8 cellular contexts compared by ENCODE assay signal in the genomic region with DNA sequence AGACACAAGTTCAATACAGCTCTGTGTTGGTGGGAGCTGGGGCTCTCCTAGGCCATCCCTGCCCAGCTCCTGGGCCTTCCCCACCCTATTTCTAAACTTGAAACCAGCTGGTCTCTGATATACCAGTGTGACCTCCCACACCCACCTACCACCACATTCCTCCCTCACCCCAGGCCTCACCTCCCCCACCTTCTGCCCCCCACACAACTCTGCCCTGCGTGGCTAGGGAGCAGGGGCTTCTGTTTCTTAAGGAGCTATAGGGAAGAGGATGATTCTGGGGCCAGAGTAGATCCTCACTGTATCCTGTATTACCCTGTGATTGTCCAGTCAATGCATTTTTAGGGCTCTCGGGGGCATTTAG. TPM values are rescaled to one million over a fixed set of nuclear protein-coding genes. Genes with fewer than 3 reads are reported as not detected.
DNase-seq lines count a peak whose midpoint lies in the region; ATAC-seq and TF ChIP-seq lines count a peak whose summit lies in the region.

No MANE protein-coding gene starts in this region.

- H3K4me3 ChIP-seq in adipocyte (ENCODE audit: low read length): peak overlapping the region; percentile 54
- H3K4me3 ChIP-seq in lower lobe of right lung: peak overlapping the region; percentile 23

- no peaks in the 10 kb centered on the region for H3K9me3 Mint-ChIP-seq in activated T-cell treated with anti-CD3 and anti-CD28 coated beads, Interleukin-2, amount 50 U/mL, for 72 hours
- no peaks in the 10 kb centered on the region for H3K9me3 Mint-ChIP-seq in type B pancreatic cell

- peaks cover 30% of the 10 kb centered on the region for H3K27me3 Mint-ChIP-seq in activated T-cell treated with anti-CD3 and anti-CD28 coated beads, Interleukin-2, amount 50 U/mL, for 72 hours (ENCODE audit: low read depth)
- H3K27me3 Mint-ChIP-seq in type B pancreatic cell: peaks cover 43% of the 10 kb centered on the region

- no peak for DNase-seq in activated T-cell treated with anti-CD3 and anti-CD28 coated beads, Interleukin-2, amount 50 U/mL, for 72 hours
- DNase-seq in activated T-cell treated with anti-CD3 and anti-CD28 coated beads, Interleukin-2, amount 50 U/mL, for 48 hours: no peak
- no peak for DNase-seq in adipocyte (ENCODE audit: low read depth)
- no peak for DNase-seq in lower lobe of right lung
- DNase-seq in type B pancreatic cell (ENCODE audit: extremely low spot score, unreplicated experiment): no peak
- DNase-seq in NCI-H526 treated with DMSO at 0.1 percent for 48 hours (lab: John Stamatoyannopoulos, UW): no peak

- H3K9ac ChIP-seq in adipocyte (ENCODE audit: low read length): no peak overlapping the region

- H3K36me3 ChIP-seq in adipocyte (ENCODE audit: control insufficient read depth, insufficient read depth, low read length, severe bottlenecking) (no peaks in the 10 kb centered on the region), lower lobe of right lung (no peaks in the 10 kb centered on the region)

- H3K9me3 ChIP-seq in adipocyte (ENCODE audit: control insufficient read depth, low read length) (no peaks in the 10 kb centered on the region), lower lobe of right lung (no peaks in the 10 kb centered on the region)

- intact Hi-C loops in lower lobe of right lung (cut with DNase I): no loop called here

- TF ChIP-seq CTCF in lower lobe of right lung (IDR thresholded peaks at IDR 0.05) (no peak), type B pancreatic cell (conservative IDR thresholded peaks at IDR 0.05) (no peak)

- H3K4me3 Mint-ChIP-seq in activated T-cell treated with anti-CD3 and anti-CD28 coated beads, Interleukin-2, amount 50 U/mL, for 72 hours: peak overlapping the region; percentile 83 to 90
- no peak overlapping the region for H3K4me3 Mint-ChIP-seq in type B pancreatic cell

- H3K27ac Mint-ChIP-seq in activated T-cell treated with anti-CD3 and anti-CD28 coated beads, Interleukin-2, amount 50 U/mL, for 72 hours: peak overlapping the region; percentile 80
- peak overlapping the region; percentile 50 for H3K27ac Mint-ChIP-seq in type B pancreatic cell

- peak overlapping the region; percentile 76 for H3K27ac ChIP-seq in lower lobe of right lung

- peaks cover 16% of the 10 kb centered on the region for H3K27me3 ChIP-seq in adipocyte (replicated peaks; ENCODE audit: control insufficient read depth, insufficient read depth, low read length)
- peaks cover 15% of the 10 kb centered on the region for H3K27me3 ChIP-seq in lower lobe of right lung (ENCODE audit: low read depth)

- peak; percentile 22 to 26 for ATAC-seq in activated T-cell treated with anti-CD3 and anti-CD28 coated beads, Interleukin-2, amount 50 U/mL, for 72 hours (replicated peaks in 1 of 2)
- no peak for ATAC-seq in lower lobe of right lung
- no peak for ATAC-seq in GM21529 (IDR thresholded peaks at IDR 0.05; ENCODE audit: unreplicated experiment)
- no peak for ATAC-seq in HG02981 (IDR thresholded peaks at IDR 0.05; ENCODE audit: unreplicated experiment)

- H3K4me1 Mint-ChIP-seq in activated T-cell treated with anti-CD3 and anti-CD28 coated beads, Interleukin-2, amount 50 U/mL, for 72 hours (ENCODE audit: low read depth): peaks cover 66% of the 10 kb centered on the region
- H3K4me1 Mint-ChIP-seq in type B pancreatic cell (ENCODE audit: unreplicated experiment): peaks cover 66% of the 10 kb centered on the region

- no peaks in the 10 kb centered on the region for H3K36me3 Mint-ChIP-seq in activated T-cell treated with anti-CD3 and anti-CD28 coated beads, Interleukin-2, amount 50 U/mL, for 72 hours (ENCODE audit: insufficient read depth in 2 of 2)
- H3K36me3 Mint-ChIP-seq in type B pancreatic cell: no peaks in the 10 kb centered on the region

- H3K4me1 ChIP-seq in adipocyte (ENCODE audit: control insufficient read depth, insufficient read depth, low read length): peaks cover 51% of the 10 kb centered on the region
- peaks cover 86% of the 10 kb centered on the region for H3K4me1 ChIP-seq in lower lobe of right lung

RNA-seq across cellular contexts. Expression of gene NES, which starts 16.5 kb away (rescaled TPM):
- under 1 TPM in 1 of 2 donors, not detected in 1; 0.05 TPM for total RNA-seq in activated T-cell treated with anti-CD3 and anti-CD28 coated beads, Interleukin-2, amount 50 U/mL, for 72 hours
- 39.8 TPM for total RNA-seq in lower lobe of right lung
- total RNA-seq in type B pancreatic cell (ENCODE audit: low replicate concordance): 8.1 and 125 TPM in 2 replicates

RNA-seq across cellular contexts. Expression of gene BCAN, which starts 18.8 kb away (rescaled TPM):
- total RNA-seq in activated T-cell treated with anti-CD3 and anti-CD28 coated beads, Interleukin-2, amount 50 U/mL, for 72 hours: under 1 TPM in 1 of 2 donors, not detected in 1; 0.10 TPM
- total RNA-seq in lower lobe of right lung (not detected), type B pancreatic cell (ENCODE audit: low replicate concordance) (12.6 TPM in 1 of 2 replicates, not detected in the other)

RNA-seq across cellular contexts. Expression of gene HAPLN2, which starts 41.5 kb away (rescaled TPM):
- total RNA-seq in activated T-cell treated with anti-CD3 and anti-CD28 coated beads, Interleukin-2, amount 50 U/mL, for 72 hours: under 1 TPM; 0.22 to 1.00 TPM
- 0.21 TPM for total RNA-seq in lower lobe of right lung
- total RNA-seq in type B pancreatic cell (ENCODE audit: low replicate concordance): not detected in 2 replicates

RNA-seq across cellular contexts. Expression of gene CRABP2, which starts 44.7 kb away (rescaled TPM):
- 1 to 10 TPM; 2.5 TPM for total RNA-seq in activated T-cell treated with anti-CD3 and anti-CD28 coated beads, Interleukin-2, amount 50 U/mL, for 72 hours
- total RNA-seq in lower lobe of right lung (2.1 TPM), type B pancreatic cell (ENCODE audit: low replicate concordance) (83.7 and 370 TPM in 2 replicates)

RNA-seq across cellular contexts. Expression of gene GPATCH4, which starts 59.5 kb away (rescaled TPM):
- 10 to 100 TPM; 25.6 to 31.6 TPM for total RNA-seq in activated T-cell treated with anti-CD3 and anti-CD28 coated beads, Interleukin-2, amount 50 U/mL, for 72 hours
- total RNA-seq in lower lobe of right lung (17.9 TPM), type B pancreatic cell (ENCODE audit: low replicate concordance) (22.4 and 30.7 TPM in 2 replicates)

Comparison
In these comparisons a context has a peak if more than half of its experiments do, and no peak if none do; other contexts are left out.
1. ATAC-seq: peak in activated T-cell treated with anti-CD3 and anti-CD28 coated beads, Interleukin-2, amount 50 U/mL, for 72 hours (2 of 2); none in lower lobe of right lung (0 of 2), GM21529 (single experiment) and HG02981 (single experiment).